ENCODE assay signal across 18 cellular contexts in genomic region chr7:4134204-4134603, GRCh38.
"Had no signal": no experiment of that assay in that cellular context is flagged by ENCODE, and none has a peak within 500 bp of the region (broad histone marks: within the 10 kb centered on the region; RNA-seq: fewer than 3 reads in every experiment).

No MANE protein-coding gene starts in this region.

- H3K36me3 Mint-ChIP-seq: activated naive CD8-positive, alpha-beta T cell; immature natural killer cell; natural killer cell treated with Interleukin-12 subunit alpha and Interleukin-12 subunit beta and Interleukin-15 and Interleukin-18, amount 100 ng/mL, for 72 hours had no signal

- H3K9me3 ChIP-seq: suprapubic skin had no signal

- H3K27ac ChIP-seq: suprapubic skin had no signal

- H3K27me3 Mint-ChIP-seq: activated naive CD8-positive, alpha-beta T cell; natural killer cell treated with Interleukin-12 subunit alpha and Interleukin-12 subunit beta and Interleukin-15 and Interleukin-18, amount 100 ng/mL, for 72 hours had no signal

- H3K27me3 ChIP-seq: suprapubic skin had no signal

- ATAC-seq: activated CD8-positive, alpha-beta T cell treated with anti-CD3 and anti-CD28 coated beads, Interleukin-2, amount 10 ng/mL, durations not matched to agents 7 days and 5 days; stimulated activated naive CD8-positive, alpha-beta T cell treated with anti-CD3 and anti-CD28 coated beads, Interleukin-15, Interleukin-2, amounts not matched to agents 100 U/mL and 50 U/mL, for 24 hours had no signal

- H3K36me3 ChIP-seq: suprapubic skin had no signal

- H3K4me1 Mint-ChIP-seq: immature natural killer cell had no signal

- DNase-seq: activated CD4-positive, alpha-beta T cell treated with anti-CD3 and anti-CD28 coated beads for 4 hours; activated CD8-positive, alpha-beta memory T cell treated with anti-CD3 and anti-CD28 coated beads, Interleukin-2, amount 50 U/mL, for 4 hours; activated CD8-positive, alpha-beta T cell treated with anti-CD3 and anti-CD28 coated beads, Interleukin-2, amount 10 ng/mL, durations not matched to agents 7 days and 5 days; activated gamma-delta T cell treated with Interleukin-2 at 50 U/mL for 16 hours; activated T-cell treated with anti-CD3 and anti-CD28 coated beads, Interleukin-2, amount 50 U/mL, for 48 hours; amniotic stem cell; central memory CD4-positive, alpha-beta T cell; cortex of kidney; effector memory CD4-positive, alpha-beta T cell; foreskin fibroblast; immature natural killer cell; mesenchymal stem cell; stimulated activated naive CD8-positive, alpha-beta T cell treated with anti-CD3 and anti-CD28 coated beads, Interleukin-15, Interleukin-2, amounts not matched to agents 100 U/mL and 50 U/mL, for 24 hours; T-helper 2 cell; trophoblast cell had no signal

- H3K4me3 ChIP-seq: suprapubic skin had no signal

- H3K9me3 Mint-ChIP-seq: immature natural killer cell; natural killer cell treated with Interleukin-12 subunit alpha and Interleukin-12 subunit beta and Interleukin-15 and Interleukin-18, amount 100 ng/mL, for 72 hours had no signal

- H3K27ac Mint-ChIP-seq: activated CD8-positive, alpha-beta T cell treated with anti-CD3 and anti-CD28 coated beads, Interleukin-2, amount 10 ng/mL, durations not matched to agents 7 days and 5 days; activated naive CD8-positive, alpha-beta T cell; immature natural killer cell; natural killer cell treated with Interleukin-12 subunit alpha and Interleukin-12 subunit beta and Interleukin-15 and Interleukin-18, amount 100 ng/mL, for 72 hours had no signal

- H3K4me3 Mint-ChIP-seq: activated CD8-positive, alpha-beta T cell treated with anti-CD3 and anti-CD28 coated beads, Interleukin-2, amount 10 ng/mL, durations not matched to agents 7 days and 5 days; activated naive CD8-positive, alpha-beta T cell; immature natural killer cell; natural killer cell treated with Interleukin-12 subunit alpha and Interleukin-12 subunit beta and Interleukin-15 and Interleukin-18, amount 100 ng/mL, for 72 hours had no signal
